ENCODE assay signal across 10 cellular contexts in the genomic region with DNA sequence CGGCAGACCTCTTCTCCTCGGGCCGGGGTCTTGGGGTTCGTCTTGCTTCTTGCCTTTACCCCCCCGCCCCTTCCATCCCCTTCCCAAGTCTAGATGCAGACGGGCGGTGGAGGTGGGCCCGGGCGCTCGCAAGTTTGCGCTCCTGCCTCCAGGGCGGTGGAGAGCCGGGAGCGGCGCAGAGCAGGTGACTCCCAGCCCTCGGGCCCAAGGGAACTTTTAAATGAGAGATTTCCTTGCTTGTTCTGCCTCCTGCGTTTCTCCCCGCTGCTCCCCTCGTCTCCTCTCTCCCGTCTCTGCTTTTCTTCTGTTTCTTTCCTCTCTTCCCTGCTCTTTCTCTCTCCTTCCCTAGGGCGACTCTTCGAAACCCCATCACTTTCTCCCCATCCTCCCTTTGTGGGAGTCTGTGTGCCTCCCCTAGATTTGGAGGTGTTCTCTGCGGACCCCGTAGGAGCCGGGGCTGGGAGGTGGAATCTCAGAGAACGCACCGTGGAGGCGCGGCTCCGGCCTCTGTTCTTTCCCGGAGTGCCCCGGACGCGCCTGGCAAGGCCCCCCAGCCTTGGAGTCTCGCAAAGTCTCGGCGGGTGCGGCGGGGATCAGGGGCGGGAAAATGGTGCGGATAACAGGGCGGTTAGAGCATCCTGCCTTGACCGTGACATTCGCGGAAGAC. TPM values are rescaled to one million over a fixed set of nuclear protein-coding genes. Genes with fewer than 3 reads are reported as not detected.
DNase-seq lines count a peak whose midpoint lies in the region; ATAC-seq and TF ChIP-seq lines count a peak whose summit lies in the region.
"Had no signal": no experiment of that assay in that cellular context is flagged by ENCODE, and none has a peak within 500 bp of the region (broad histone marks: within the 10 kb centered on the region; RNA-seq: fewer than 3 reads in every experiment).

No MANE protein-coding gene starts in this region.

- TF ChIP-seq CTCF in HL-60 (IDR thresholded peaks at IDR 0.05; ENCODE audit: insufficient read depth, low read length) (no peak), right lobe of liver (IDR thresholded peaks at IDR 0.05) (no peak)

- ATAC-seq in right lobe of liver (peak; percentile 28 to 57 (median 40)), HG03159 (IDR thresholded peaks at IDR 0.05; ENCODE audit: unreplicated experiment) (no peak), HG03175 (IDR thresholded peaks at IDR 0.05; ENCODE audit: unreplicated experiment) (no peak)
- ATAC-seq: mucosa of descending colon had no signal

- WGBS in right lobe of liver (ENCODE audit: insufficient coverage, low coverage, low lambda C conversion rate, missing lambda C conversion rate): under 1% methylated on average over 26 of the region's 45 CpGs

- peak overlapping the region; percentile 82 for H3K4me2 ChIP-seq in BLaER1

- peaks cover 54% of the 10 kb centered on the region for H4K20me1 ChIP-seq in BLaER1

- H3K27me3 ChIP-seq in BLaER1 (peaks cover 87% of the 10 kb centered on the region), HL-60 (ENCODE audit: insufficient read depth, poor library complexity, severe bottlenecking) (peaks cover 72% of the 10 kb centered on the region), right lobe of liver (no peaks in the 10 kb centered on the region)

- intact Hi-C loops in right lobe of liver (cut with DNase I): no loop called here

- peaks cover 32% of the 10 kb centered on the region for H3K27me3 Mint-ChIP-seq in activated naive CD8-positive, alpha-beta T cell

- no peaks in the 10 kb centered on the region for H3K9me3 Mint-ChIP-seq in activated naive CD8-positive, alpha-beta T cell (ENCODE audit: low read depth)

- H3K27ac Mint-ChIP-seq in activated naive CD8-positive, alpha-beta T cell: no peak overlapping the region

- H3K9me3 ChIP-seq in BLaER1 (no peaks in the 10 kb centered on the region), right lobe of liver (no peaks in the 10 kb centered on the region)
- H3K9me3 ChIP-seq: mucosa of descending colon had no signal

- DNase-seq in HL-60 (ENCODE audit: low read depth in 1 of 2, low spot score in 1 of 2): no peak
- no peak for DNase-seq in right lobe of liver
- no peak for DNase-seq in activated gamma-delta T cell treated with Interleukin-2 at 50 U/mL for 16 hours
- no peak for DNase-seq in C1 segment of cervical spinal cord (lab: John Stamatoyannopoulos, UW)
- DNase-seq: mucosa of descending colon had no signal

- H3K4me1 Mint-ChIP-seq in activated naive CD8-positive, alpha-beta T cell (ENCODE audit: low read depth): peaks cover 22% of the 10 kb centered on the region

- H3K9ac ChIP-seq in BLaER1: no peak overlapping the region

- H3K27ac ChIP-seq in BLaER1: no peak overlapping the region
- H3K27ac ChIP-seq in HL-60 (replicated peaks): no peak overlapping the region
- H3K27ac ChIP-seq in right lobe of liver: no peak overlapping the region

- H3K4me3 ChIP-seq in BLaER1 (peak overlapping the region; percentile 63), HL-60 (replicated peaks; ENCODE audit: insufficient read depth, low read length) (peak overlapping the region; percentile 14; the same call in 1 of the 2 replicates), right lobe of liver (peak overlapping the region in 2 of 3 donors; percentile 21 to 52)
- H3K4me3 ChIP-seq: mucosa of descending colon had no signal

- H3K4me3 Mint-ChIP-seq in activated naive CD8-positive, alpha-beta T cell: peak overlapping the region; percentile 82

- H3K4me1 ChIP-seq in BLaER1: peaks cover 35% of the 10 kb centered on the region
- H3K4me1 ChIP-seq in right lobe of liver: peaks cover 0 to 22% (median 6%) of the 10 kb centered on the region in 4 donors

- no peaks in the 10 kb centered on the region for H3K36me3 ChIP-seq in BLaER1
- H3K36me3 ChIP-seq in right lobe of liver: no peaks in the 10 kb centered on the region

- no peak for TF ChIP-seq POLR2A in right lobe of liver (IDR thresholded peaks at IDR 0.05)

- H3K36me3 Mint-ChIP-seq in activated naive CD8-positive, alpha-beta T cell: peaks cover 4% of the 10 kb centered on the region

RNA-seq across cellular contexts. Expression of a gene that starts 1.1 kb away (rescaled TPM):
- total RNA-seq in right lobe of liver: 10 to 100 TPM in 5 of 6 experiments, 1 to 10 TPM in 1; 7.2 to 50.5 (median 16.7) TPM
- total RNA-seq: dermis microvascular lymphatic vessel endothelial cell had no signal

Comparison
In these comparisons a context has a peak if more than half of its experiments do, and no peak if none do; other contexts are left out.
1. ATAC-seq: peak in right lobe of liver (4 of 4); none in HG03159 (single experiment) and HG03175 (single experiment).
2. Peak in every context shown above with its lines, with median percentiles within 50 percentile points of each other: H3K4me3 ChIP-seq.